ENCODE assay signal across 20 cellular contexts in the genomic region with DNA sequence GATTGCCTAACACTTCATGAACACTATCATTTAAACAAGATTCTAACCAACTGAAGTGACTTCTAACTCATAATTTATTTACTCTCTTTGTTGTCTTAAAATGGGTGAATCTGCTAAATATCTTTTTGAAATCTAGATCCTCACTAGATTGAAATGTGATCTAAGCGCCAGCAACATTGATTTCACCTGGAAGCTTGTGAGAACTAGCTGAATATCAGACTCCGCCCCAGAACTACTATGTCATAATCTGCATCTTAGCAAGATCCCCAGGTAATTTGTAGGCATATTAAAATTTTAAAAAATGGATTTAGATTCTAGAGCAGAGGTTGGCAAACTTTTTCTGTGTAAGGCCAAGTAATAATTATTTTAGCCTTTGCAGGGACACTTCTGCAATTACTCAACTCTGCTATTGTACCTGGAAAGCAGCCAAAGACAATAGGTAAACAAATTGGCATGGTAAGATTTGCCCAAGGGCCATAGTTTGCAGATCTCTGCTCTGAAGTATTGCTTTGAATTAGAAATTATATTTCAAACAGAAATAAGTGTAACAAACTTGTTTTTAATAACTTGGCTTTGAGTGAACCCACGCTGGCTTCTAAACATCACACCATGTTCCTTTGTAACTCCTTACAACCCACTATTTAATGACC.
DNase-seq lines count a peak whose midpoint lies in the region; ATAC-seq and TF ChIP-seq lines count a peak whose summit lies in the region.
"Had no signal": no experiment of that assay in that cellular context is flagged by ENCODE, and none has a peak within 500 bp of the region (broad histone marks: within the 10 kb centered on the region; RNA-seq: fewer than 3 reads in every experiment).

No MANE protein-coding gene starts in this region.

- H3K27ac ChIP-seq in 22Rv1, result peak overlapping the region; percentile 87
- H3K27ac ChIP-seq in RWPE2 (ENCODE audit: poor library complexity, severe bottlenecking), result peak overlapping the region; percentile 30
- H3K27ac ChIP-seq in coronary artery, result no peak overlapping the region
- H3K27ac ChIP-seq: KMS-11, lower lobe of right lung had no signal

- TF ChIP-seq CTCF in 22Rv1 (IDR thresholded peaks at IDR 0.05), result no peak
- TF ChIP-seq CTCF in RWPE2 (IDR thresholded peaks at IDR 0.05; ENCODE audit: poor library complexity, severe bottlenecking), result no peak
- TF ChIP-seq CTCF in fibroblast of pulmonary artery (IDR thresholded peaks at IDR 0.05; ENCODE audit: low read length, missing control alignments), result no peak
- no peak for TF ChIP-seq CTCF in coronary artery (IDR thresholded peaks at IDR 0.05)

- H3K27me3 ChIP-seq in RWPE2 (ENCODE audit: insufficient read depth, poor library complexity, severe bottlenecking), result no peaks in the 10 kb centered on the region
- H3K27me3 ChIP-seq: upper lobe of left lung had no signal

- DNase-seq in EL, result peak; percentile 41
- no peak for DNase-seq in RWPE2 (ENCODE audit: low spot score)
- DNase-seq in fibroblast of pulmonary artery (ENCODE audit: low read depth), result peak; percentile 32
- DNase-seq in NCI-H2029 (lab: John Stamatoyannopoulos, UW), result no peak
- no peak for DNase-seq in coronary artery (ENCODE audit: low spot score)
- no peak for DNase-seq in activated CD4-positive, CD25-positive, alpha-beta regulatory T cell (lab: John Stamatoyannopoulos, UW)
- DNase-seq: activated CD4-positive, alpha-beta T cell treated with anti-CD3 and anti-CD28 coated beads, Interleukin-2, amount 50 U/mL, for 4 hours; activated naive CD4-positive, alpha-beta T cell treated with anti-CD3 and anti-CD28 coated beads, Interleukin-2, amount 50 U/mL, for 16 hours; activated T-cell treated with anti-CD3 and anti-CD28 coated beads, Interleukin-2, amount 50 U/mL, for 4 hours; erythroblast; GDM1; lower lobe of right lung; NCI-H1436 treated with DMSO at 0.1 percent for 48 hours; NCI-H446 treated with DMSO at 0.1 percent for 48 hours; occipital lobe; stimulated activated CD4-positive, alpha-beta T cell treated with anti-CD3 and anti-CD28 coated beads, Interleukin-2, amount 100 ng/mL, for 24 hours; upper lobe of left lung had no signal

- ATAC-seq in RWPE2 (ENCODE audit: low read depth), result 0 out of 3 replicates have a peak, but pooled peaks have one; percentile 9
- no peak for ATAC-seq in HG03097 (IDR thresholded peaks at IDR 0.05; ENCODE audit: low FRiP score, unreplicated experiment)
- ATAC-seq: activated T-cell treated with anti-CD3 and anti-CD28 coated beads, Interleukin-2, amount 50 U/mL, for 4 hours had no signal

- H3K9me3 ChIP-seq in RWPE2 (ENCODE audit: severe bottlenecking), result no peaks in the 10 kb centered on the region
- H3K9me3 ChIP-seq: lower lobe of right lung, upper lobe of left lung had no signal

- H3K4me1 ChIP-seq in RWPE2 (ENCODE audit: insufficient read depth, poor library complexity, severe bottlenecking), result peaks cover 27% of the 10 kb centered on the region

- no peaks in the 10 kb centered on the region for H3K36me3 ChIP-seq in RWPE2 (ENCODE audit: low read depth)
- H3K36me3 ChIP-seq: lower lobe of right lung, upper lobe of left lung had no signal

- H3K4me3 ChIP-seq in RWPE2 (ENCODE audit: severe bottlenecking) (no peak overlapping the region), fibroblast of pulmonary artery (replicated peaks; ENCODE audit: low read depth, low read length) (no peak overlapping the region), coronary artery (no peak overlapping the region)
- H3K4me3 ChIP-seq: lower lobe of right lung, upper lobe of left lung had no signal

Comparison
In these comparisons a context has a peak if more than half of its experiments do, and no peak if none do; other contexts are left out.
1. H3K27ac ChIP-seq: peak in 22Rv1 (single experiment) and RWPE2 (single experiment); none in coronary artery (0 of 2).
2. DNase-seq: peak in EL (single experiment) and fibroblast of pulmonary artery (single experiment); none in RWPE2 (single experiment), NCI-H2029 (single experiment), coronary artery (single experiment) and activated CD4-positive, CD25-positive, alpha-beta regulatory T cell (0 of 4).